2 cellular contexts compared by ENCODE assay signal in the genomic region with DNA sequence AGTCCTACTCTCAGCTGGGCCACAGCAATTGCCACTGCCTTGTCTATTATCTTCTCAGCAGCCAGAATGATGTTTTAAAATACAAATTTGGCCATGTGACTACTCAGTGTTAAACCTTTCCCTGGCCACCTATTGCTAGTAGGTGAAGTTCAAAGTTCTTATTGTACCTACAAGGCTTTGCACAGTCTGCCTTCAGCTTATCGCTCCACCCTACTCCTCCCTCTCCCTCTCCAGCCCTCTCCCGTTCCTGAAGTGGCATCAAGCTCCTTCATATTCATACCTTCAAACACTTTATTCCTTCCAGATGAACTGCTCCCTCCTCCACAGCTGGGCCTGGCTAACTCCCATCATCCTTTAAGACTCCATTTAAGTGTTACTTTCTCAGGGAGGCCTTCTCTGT.
TF ChIP-seq lines count a peak whose summit lies in the region.

No MANE protein-coding gene starts in this region.

TF ChIP-seq in IMR-90, 13 proteins besides CTCF, POLR2A, EP300 and RAD21:
- TF ChIP-seq NFE2L2 (IDR thresholded peaks at IDR 0.05; ENCODE audit: low read depth, low read length) (no peak), CHD1 (IDR thresholded peaks at IDR 0.05; ENCODE audit: low read depth, low read length) (no peak), SMC3 (IDR thresholded peaks at IDR 0.05; ENCODE audit: low read depth, low read length) (no peak), RFX5 (IDR thresholded peaks at IDR 0.05; ENCODE audit: low read depth, low read length) (no peak), MAFK (IDR thresholded peaks at IDR 0.05; ENCODE audit: low read depth, low read length) (no peak), BHLHE40 (IDR thresholded peaks at IDR 0.05; ENCODE audit: low read depth, low read length) (no peak), CEBPB (IDR thresholded peaks at IDR 0.05; ENCODE audit: low read depth, low read length) (no peak), MXI1 (IDR thresholded peaks at IDR 0.05; ENCODE audit: borderline replicate concordance, low read depth, low read length) (no peak), ELK1 (IDR thresholded peaks at IDR 0.05; ENCODE audit: borderline replicate concordance, low read depth, low read length) (no peak), FOS (IDR thresholded peaks at IDR 0.05; ENCODE audit: low read depth, low read length) (no peak), MAZ (IDR thresholded peaks at IDR 0.05; ENCODE audit: borderline replicate concordance, low read depth, low read length) (no peak), USF2 (IDR thresholded peaks at IDR 0.05; ENCODE audit: low read depth, low read length) (no peak), RCOR1 (IDR thresholded peaks at IDR 0.05; ENCODE audit: insufficient replicate concordance, low read length) (no peak)

TF ChIP-seq in endothelial cell of umbilical vein, 7 proteins besides CTCF, POLR2A, EP300 and RAD21:
- TF ChIP-seq, protein P1, sequence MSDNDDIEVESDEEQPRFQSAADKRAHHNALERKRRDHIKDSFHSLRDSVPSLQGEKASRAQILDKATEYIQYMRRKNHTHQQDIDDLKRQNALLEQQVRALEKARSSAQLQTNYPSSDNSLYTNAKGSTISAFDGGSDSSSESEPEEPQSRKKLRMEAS (IDR thresholded peaks at IDR 0.05; ENCODE audit: insufficient read depth, insufficient read length) = no peak
- TF ChIP-seq FOS (IDR thresholded peaks at IDR 0.05; ENCODE audit: borderline replicate concordance, insufficient read depth, low read length) = no peak
- TF ChIP-seq MYC (IDR thresholded peaks at IDR 0.05; ENCODE audit: low read depth, low read length) = no peak
- no peak for TF ChIP-seq POLR2AphosphoS5 (IDR thresholded peaks at IDR 0.05; ENCODE audit: insufficient read depth, low read depth, low read length)
- no peak for TF ChIP-seq EZH2 (IDR thresholded peaks at IDR 0.05; ENCODE audit: borderline replicate concordance, low read depth, low read length, severe bottlenecking)
- TF ChIP-seq JUN (IDR thresholded peaks at IDR 0.05; ENCODE audit: borderline replicate concordance, insufficient read depth, insufficient read length, low read depth) = no peak
- no peak for TF ChIP-seq GATA2 (IDR thresholded peaks at IDR 0.05; ENCODE audit: insufficient read depth, insufficient read length, low read depth, low read length)
